1 cellular context compared by ENCODE assay signal in genomic region chr9:91795500-91796241, GRCh38.
TF ChIP-seq lines count a peak whose summit lies in the region.

No MANE protein-coding gene starts in this region.

TF ChIP-seq in HCT116, 20 proteins besides CTCF, POLR2A, EP300 and RAD21 (continued from another document):
- TF ChIP-seq REST (IDR thresholded peaks at IDR 0.05; ENCODE audit: low read depth): no peak
- no peak for TF ChIP-seq POLR2AphosphoS5 (IDR thresholded peaks at IDR 0.05; ENCODE audit: low read depth, low read length)
- peak; percentile 65 for TF ChIP-seq MAX (IDR thresholded peaks at IDR 0.05)
- TF ChIP-seq FOSL1 (IDR thresholded peaks at IDR 0.05; ENCODE audit: low read depth): peak; percentile 49; the same call in 1 of the 2 replicates
- TF ChIP-seq SRF (IDR thresholded peaks at IDR 0.05; ENCODE audit: low read depth): no peak
